8 cellular contexts compared by ENCODE assay signal in the genomic region with DNA sequence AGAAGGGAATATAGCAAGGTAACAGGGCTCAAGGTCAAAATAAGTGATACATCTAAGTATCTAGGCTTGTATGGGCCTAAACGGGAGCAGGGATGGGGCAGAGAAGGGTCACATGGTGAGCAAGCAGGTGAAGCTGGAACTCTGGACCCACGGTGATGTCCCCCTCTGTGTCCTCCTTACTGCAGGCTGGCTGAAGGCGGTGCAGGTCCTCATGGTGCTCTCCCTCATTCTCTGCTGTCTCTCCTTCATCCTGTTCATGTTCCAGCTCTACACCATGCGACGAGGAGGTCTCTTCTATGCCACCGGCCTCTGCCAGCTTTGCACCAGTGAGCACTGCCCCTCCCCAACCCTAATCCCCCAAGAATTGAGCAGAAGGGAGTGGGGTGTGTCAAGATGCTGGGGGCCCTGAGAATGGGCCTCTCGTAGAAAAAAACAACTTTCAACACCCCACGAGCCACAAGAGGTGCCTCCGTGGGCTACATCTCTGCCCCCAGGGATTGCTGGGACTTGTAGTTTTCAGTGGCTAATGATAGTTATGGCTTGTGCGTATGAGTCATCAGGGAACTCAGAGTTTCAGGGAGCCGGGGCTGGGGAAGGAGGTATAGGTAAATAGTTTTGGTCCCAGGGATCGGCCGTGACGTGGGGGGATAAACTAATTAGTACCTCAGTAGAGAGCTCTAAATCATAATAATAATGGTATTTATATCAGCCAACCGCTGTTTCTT.
DNase-seq lines count a peak whose midpoint lies in the region; ATAC-seq and TF ChIP-seq lines count a peak whose summit lies in the region.

No MANE protein-coding gene starts in this region.

- H3K9me2 ChIP-seq in SU-DHL-6 (replicated peaks; ENCODE audit: insufficient read depth, low read length), result no peaks in the 10 kb centered on the region

- H3K27ac ChIP-seq in SU-DHL-6 (ENCODE audit: low read depth, low read length) (peak overlapping the region; percentile 81), brain microvascular endothelial cell (no peak overlapping the region)

- H3K4me3 ChIP-seq in SU-DHL-6 (ENCODE audit: insufficient read depth, low read length, poor library complexity, severe bottlenecking) (peak overlapping the region; percentile 60), brain microvascular endothelial cell (ENCODE audit: low read depth, low read length) (peak overlapping the region; percentile 5), mucosa of stomach (ENCODE audit: low read length) (no peak overlapping the region)

- DNase-seq in NCI-H1436 (lab: John Stamatoyannopoulos, UW), result peak; percentile 27
- DNase-seq in NCI-H1436 treated with DMSO at 0.1 percent for 48 hours (lab: John Stamatoyannopoulos, UW), result no peak
- DNase-seq in brain microvascular endothelial cell, result no peak
- no peak for DNase-seq in NCI-H2029 (lab: John Stamatoyannopoulos, UW)

- H3K9ac ChIP-seq in SU-DHL-6 (ENCODE audit: low read length) (peak overlapping the region; percentile 72), mucosa of stomach (ENCODE audit: low read length) (peak overlapping the region; percentile 86)

- H3K4me1 ChIP-seq in mucosa of stomach (ENCODE audit: control insufficient read depth, insufficient read depth, low read length), result peaks cover 38% of the 10 kb centered on the region

- H3K9me3 ChIP-seq in SU-DHL-6 (ENCODE audit: insufficient read depth, low read length), result 0 out of 2 replicates have a peak, but pooled peaks cover 5% of the 10 kb centered on the region
- H3K9me3 ChIP-seq in mucosa of stomach (ENCODE audit: control insufficient read depth, low read length), result no peaks in the 10 kb centered on the region

- no peak for ATAC-seq in GM21717 (IDR thresholded peaks at IDR 0.05; ENCODE audit: unreplicated experiment)
- no peak for ATAC-seq in GM18873 (IDR thresholded peaks at IDR 0.05; ENCODE audit: low FRiP score, unreplicated experiment)

- peak overlapping the region; percentile 84 for H2AFZ ChIP-seq in SU-DHL-6 (ENCODE audit: low read depth, low read length, severe bottlenecking)

- in situ Hi-C loops in brain microvascular endothelial cell (cut with HindIII; ENCODE audit: low pct_ligation_motif_present, low sequenced_read_pairs), result no loop called here

- no peaks in the 10 kb centered on the region for H4K20me1 ChIP-seq in SU-DHL-6 (ENCODE audit: low read depth, low read length)

- no peak for TF ChIP-seq CTCF in SU-DHL-6 (IDR thresholded peaks at IDR 0.05; ENCODE audit: insufficient read depth, low read length, poor library complexity, severe bottlenecking)
- no peak for TF ChIP-seq CTCF in brain microvascular endothelial cell (IDR thresholded peaks at IDR 0.05; ENCODE audit: low read depth, low read length, missing control alignments)

- 0 out of 2 replicates have a peak, but pooled peaks cover 5% of the 10 kb centered on the region for H3K79me2 ChIP-seq in SU-DHL-6 (ENCODE audit: insufficient read depth, low read length)

- H3F3A ChIP-seq in SU-DHL-6 (ENCODE audit: insufficient read depth), result peaks cover 44% of the 10 kb centered on the region

- H3K27me3 ChIP-seq in SU-DHL-6 (ENCODE audit: low read length), result no peaks in the 10 kb centered on the region
- no peaks in the 10 kb centered on the region for H3K27me3 ChIP-seq in brain microvascular endothelial cell (replicated peaks)
- no peaks in the 10 kb centered on the region for H3K27me3 ChIP-seq in mucosa of stomach (ENCODE audit: control insufficient read depth, insufficient read depth, low read length)

- H3K36me3 ChIP-seq in SU-DHL-6 (ENCODE audit: low read length) (peaks cover 4% of the 10 kb centered on the region; the same call in 1 of the 2 replicates), brain microvascular endothelial cell (replicated peaks) (peaks cover 41% of the 10 kb centered on the region), mucosa of stomach (ENCODE audit: control insufficient read depth, insufficient read depth, low read length) (no peaks in the 10 kb centered on the region)

- H3K4me2 ChIP-seq in SU-DHL-6 (ENCODE audit: low read depth, low read length, poor library complexity, severe bottlenecking), result peak overlapping the region; percentile 81
